18 cellular contexts compared by ENCODE assay signal in genomic region chr7:33444501-33444900, GRCh38.
DNase-seq lines count a peak whose midpoint lies in the region; ATAC-seq and TF ChIP-seq lines count a peak whose summit lies in the region.
"Had no signal": no experiment of that assay in that cellular context is flagged by ENCODE, and none has a peak within 500 bp of the region (broad histone marks: within the 10 kb centered on the region; RNA-seq: fewer than 3 reads in every experiment).

No MANE protein-coding gene starts in this region.

- H3K9ac ChIP-seq in adipocyte (ENCODE audit: low read length), result no peak overlapping the region

- ATAC-seq in heart right ventricle (peak in 6 of 8 donors; percentile 47 to 79 (median 56)), HG02870 (IDR thresholded peaks at IDR 0.05; ENCODE audit: unreplicated experiment) (no peak), GM21423 (IDR thresholded peaks at IDR 0.05; ENCODE audit: unreplicated experiment) (no peak)
- ATAC-seq: GM12878, left colon had no signal

- intact Hi-C loops in MCF 10A (cut with micrococcal nuclease) (no loop called here), breast epithelium (cut with DNase I; ENCODE audit: low total_unique reads) (no loop called here), heart right ventricle (cut with DNase I) (loop anchor here in 1 of 10 donors (10.0 kb wide), 1 partner anchor 270 kb away; no protein-coding TSS in a partner anchor)

- no peaks in the 10 kb centered on the region for H3K4me1 Mint-ChIP-seq in MCF 10A (ENCODE audit: insufficient read depth, unreplicated experiment)

- TF ChIP-seq CTCF in MCF 10A (IDR thresholded peaks at IDR 0.05; ENCODE audit: unreplicated experiment) (no peak), breast epithelium (IDR thresholded peaks at IDR 0.05) (no peak), heart right ventricle (IDR thresholded peaks at IDR 0.05) (no peak)

- 49 to 59% methylated on average over 4 of the region's 4 CpGs for WGBS in heart right ventricle, 2 donors

- H3K36me3 ChIP-seq in breast epithelium, result no peaks in the 10 kb centered on the region
- H3K36me3 ChIP-seq in adipocyte (ENCODE audit: control insufficient read depth, insufficient read depth, low read length, severe bottlenecking), result no peaks in the 10 kb centered on the region
- H3K36me3 ChIP-seq in heart right ventricle, result no peaks in the 10 kb centered on the region
- H3K36me3 ChIP-seq: SJSA1 had no signal

- peak; percentile 52 for DNase-seq in MCF 10A (ENCODE audit: unreplicated experiment)
- DNase-seq in breast epithelium (ENCODE audit: low spot score in 2 of 2), result no peak
- DNase-seq in adipocyte (ENCODE audit: low read depth), result peak; percentile 50
- DNase-seq in heart right ventricle, result peak in 1 of 2 donors; percentile 59
- DNase-seq in skeletal muscle cell (ENCODE audit: low read depth), result peak; percentile 75
- DNase-seq in NCI-H2107 (lab: John Stamatoyannopoulos, UW), result no peak
- DNase-seq: activated gamma-delta T cell treated with Interleukin-2 at 50 U/mL for 16 hours; aorta; CD8-positive, alpha-beta memory T cell; dermis blood vessel endothelial cell; left colon; NCI-H1417 treated with DMSO at 0.1 percent for 48 hours; posterior cingulate gyrus had no signal

- H3K27ac Mint-ChIP-seq in MCF 10A (ENCODE audit: low read depth, unreplicated experiment), result no peak overlapping the region
- H3K27ac Mint-ChIP-seq: T-helper 2 cell treated with Interferon-gamma antibody and Interleukin-4, amounts not matched to agents 5 μg/mL and 100 μg/mL, for 36 hours had no signal

- no peak for TF ChIP-seq POLR2A in breast epithelium (IDR thresholded peaks at IDR 0.05)

- H3K27me3 Mint-ChIP-seq in MCF 10A (ENCODE audit: insufficient read depth, unreplicated experiment), result no peaks in the 10 kb centered on the region
- H3K27me3 Mint-ChIP-seq: CD8-positive, alpha-beta memory T cell had no signal

- BruUV-seq in MCF 10A (replicated peaks; lab: Mats Ljungman, UMichigan), result no TSS peak

- H3K4me3 ChIP-seq in breast epithelium (no peak overlapping the region), adipocyte (ENCODE audit: low read length) (no peak overlapping the region), heart right ventricle (no peak overlapping the region), skeletal muscle cell (ENCODE audit: low read depth, low read length) (no peak overlapping the region)
- H3K4me3 ChIP-seq: GM12878, SJSA1 had no signal

- H3K4me3 Mint-ChIP-seq in MCF 10A (ENCODE audit: unreplicated experiment), result no peak overlapping the region
- H3K4me3 Mint-ChIP-seq: CD8-positive, alpha-beta memory T cell; T-helper 2 cell treated with Interferon-gamma antibody and Interleukin-4, amounts not matched to agents 5 μg/mL and 100 μg/mL, for 36 hours had no signal

- POLR2A ChIA-PET in MCF 10A (lab: Yijun Ruan, JAX), result no interaction called here

- H3K9me3 Mint-ChIP-seq in MCF 10A (ENCODE audit: unreplicated experiment), result no peaks in the 10 kb centered on the region
- H3K9me3 Mint-ChIP-seq: CD8-positive, alpha-beta memory T cell; T-helper 2 cell treated with Interferon-gamma antibody and Interleukin-4, amounts not matched to agents 5 μg/mL and 100 μg/mL, for 36 hours had no signal

- H3K27me3 ChIP-seq in breast epithelium (no peaks in the 10 kb centered on the region), adipocyte (replicated peaks; ENCODE audit: control insufficient read depth, insufficient read depth, low read length) (no peaks in the 10 kb centered on the region), heart right ventricle (no peaks in the 10 kb centered on the region)
- H3K27me3 ChIP-seq: SJSA1 had no signal

- no peaks in the 10 kb centered on the region for H3K4me1 ChIP-seq in breast epithelium
- H3K4me1 ChIP-seq in adipocyte (ENCODE audit: control insufficient read depth, insufficient read depth, low read length), result peaks cover 15% of the 10 kb centered on the region
- H3K4me1 ChIP-seq in heart right ventricle, result peaks cover 0 to 18% (median 5%) of the 10 kb centered on the region in 9 donors
- H3K4me1 ChIP-seq: SJSA1 had no signal

- no peaks in the 10 kb centered on the region for H3K36me3 Mint-ChIP-seq in MCF 10A (ENCODE audit: insufficient read depth, unreplicated experiment)

- no peaks in the 10 kb centered on the region for H3K9me3 ChIP-seq in breast epithelium
- H3K9me3 ChIP-seq in adipocyte (ENCODE audit: control insufficient read depth, low read length), result no peaks in the 10 kb centered on the region
- H3K9me3 ChIP-seq in heart right ventricle, result no peaks in the 10 kb centered on the region
- H3K9me3 ChIP-seq: SJSA1 had no signal

- CTCF ChIA-PET in MCF 10A (lab: Yijun Ruan, JAX), result interaction anchor here (1.0 to 3.2 kb wide), 2 partner anchors 14 to 145 kb away, joined by 3 to 11 read pairs; no protein-coding TSS in a partner anchor

- H3K27ac ChIP-seq in breast epithelium, result no peak overlapping the region
- no peak overlapping the region for H3K27ac ChIP-seq in heart right ventricle
- H3K27ac ChIP-seq: SJSA1 had no signal

Comparison
In these comparisons a context has a peak if more than half of its experiments do, and no peak if none do; other contexts are left out.
1. DNase-seq: peak in MCF 10A (single experiment), adipocyte (single experiment) and skeletal muscle cell (single experiment); none in breast epithelium (0 of 2) and NCI-H2107 (single experiment).
2. ATAC-seq: peak in heart right ventricle (6 of 8); none in HG02870 (single experiment) and GM21423 (single experiment).